ENCODE assay signal across 3 cellular contexts in the genomic region with DNA sequence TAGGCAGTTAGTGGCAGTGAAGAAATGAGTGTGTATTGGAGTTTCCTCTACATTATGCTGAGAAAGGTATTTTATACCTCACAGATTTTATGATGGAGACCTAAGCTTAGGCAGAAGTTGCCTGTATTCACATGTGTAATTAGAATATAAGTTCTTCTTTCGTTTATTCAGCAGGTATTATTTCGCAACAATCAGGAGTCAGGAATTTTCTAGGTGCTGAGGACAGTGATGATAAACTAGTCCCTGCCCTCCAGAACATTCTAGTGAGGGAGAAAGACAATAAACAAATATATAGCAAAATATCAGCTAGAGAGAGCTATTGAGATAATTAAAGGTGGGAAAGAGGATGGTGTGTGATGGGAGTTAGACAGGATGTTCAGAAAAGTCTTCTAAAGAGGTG.
TF ChIP-seq lines count a peak whose summit lies in the region.

No MANE protein-coding gene starts in this region.

TF ChIP-seq in IMR-90, 13 proteins besides CTCF, POLR2A, EP300 and RAD21:
- peak; percentile 55 for TF ChIP-seq CEBPB (IDR thresholded peaks at IDR 0.05; ENCODE audit: low read depth, low read length)
- TF ChIP-seq, protein P1, sequence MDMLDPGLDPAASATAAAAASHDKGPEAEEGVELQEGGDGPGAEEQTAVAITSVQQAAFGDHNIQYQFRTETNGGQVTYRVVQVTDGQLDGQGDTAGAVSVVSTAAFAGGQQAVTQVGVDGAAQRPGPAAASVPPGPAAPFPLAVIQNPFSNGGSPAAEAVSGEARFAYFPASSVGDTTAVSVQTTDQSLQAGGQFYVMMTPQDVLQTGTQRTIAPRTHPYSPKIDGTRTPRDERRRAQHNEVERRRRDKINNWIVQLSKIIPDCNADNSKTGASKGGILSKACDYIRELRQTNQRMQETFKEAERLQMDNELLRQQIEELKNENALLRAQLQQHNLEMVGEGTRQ (IDR thresholded peaks at IDR 0.05; ENCODE audit: low read depth, low read length) = no peak
TF ChIP-seq in IMR-90: peak in this region for 1.

TF ChIP-seq in Ishikawa, 13 proteins besides CTCF, POLR2A, EP300 and RAD21:
- TF ChIP-seq CEBPB (IDR thresholded peaks at IDR 0.05) = peak; percentile 54
- no peak for TF ChIP-seq TEAD4 (IDR thresholded peaks at IDR 0.05)
- no peak for TF ChIP-seq MAX (IDR thresholded peaks at IDR 0.05)
- TF ChIP-seq TAF1 (IDR thresholded peaks at IDR 0.05; ENCODE audit: low read depth) = no peak
- no peak for TF ChIP-seq NFIC (IDR thresholded peaks at IDR 0.05)

TF ChIP-seq in H1, 55 proteins besides CTCF, POLR2A, EP300 and RAD21:
- TF ChIP-seq CBX5 (IDR thresholded peaks at IDR 0.05; ENCODE audit: low read depth, low read length) (no peak), KDM5A (IDR thresholded peaks at IDR 0.05; ENCODE audit: low read length) (no peak), RFX5 (IDR thresholded peaks at IDR 0.05; ENCODE audit: borderline replicate concordance, low read depth, low read length) (no peak), TAF7 (optimal IDR thresholded peaks at IDR 0.05; ENCODE audit: borderline replicate concordance, low read depth, low read length) (no peak), JUND (IDR thresholded peaks at IDR 0.05; ENCODE audit: low read length) (no peak), CEBPB (IDR thresholded peaks at IDR 0.05; ENCODE audit: low read depth, low read length) (peak; percentile 18; the same call in 1 of the 2 replicates)
